13 cellular contexts compared by ENCODE assay signal in the genomic region with DNA sequence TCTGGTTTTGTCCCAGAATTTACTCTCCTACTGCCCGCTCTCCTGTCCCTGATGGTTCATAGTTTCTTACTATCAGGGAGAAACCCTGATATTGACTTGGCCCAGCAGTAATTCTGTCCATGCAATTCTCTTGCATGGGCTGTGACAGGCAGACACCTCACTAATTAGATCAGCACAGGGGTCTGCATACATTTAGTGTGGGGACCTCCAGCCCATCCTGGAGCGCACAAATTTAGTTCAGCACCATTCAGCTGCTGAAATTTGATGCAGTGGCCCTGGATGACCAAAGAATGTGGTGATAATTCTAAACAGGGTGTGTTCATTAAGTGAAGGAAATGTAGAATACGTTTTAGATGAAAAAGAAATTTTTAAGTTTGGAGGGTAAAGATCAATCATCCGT.
A peak's percentile ranks its signal among the peaks of the same experiment; 100 is the strongest.
DNase-seq lines count a peak whose midpoint lies in the region; ATAC-seq and TF ChIP-seq lines count a peak whose summit lies in the region.
"Had no signal": no experiment of that assay in that cellular context is flagged by ENCODE, and none has a peak within 500 bp of the region (broad histone marks: within the 10 kb centered on the region; RNA-seq: fewer than 3 reads in every experiment).

No MANE protein-coding gene starts in this region.

- H3K9me3 ChIP-seq in heart right ventricle (peaks cover 0 to 6% (median 0%) of the 10 kb centered on the region in 11 donors), SJCRH30 (replicated peaks) (no peaks in the 10 kb centered on the region)

- H3K27me3 Mint-ChIP-seq in nephron progenitor cell (ENCODE audit: low read depth, poor library complexity) = no peaks in the 10 kb centered on the region
- H3K27me3 Mint-ChIP-seq in activated T-cell treated with anti-CD3 and anti-CD28 coated beads, Interleukin-2, amount 50 U/mL, for 24 hours = no peaks in the 10 kb centered on the region
- H3K27me3 Mint-ChIP-seq: B cell; CD4-positive, alpha-beta memory T cell had no signal

- H3K36me3 Mint-ChIP-seq in nephron progenitor cell (ENCODE audit: low read depth) = peaks cover 15% of the 10 kb centered on the region
- no peaks in the 10 kb centered on the region for H3K36me3 Mint-ChIP-seq in stimulated activated effector memory CD8-positive, alpha-beta T cell treated with anti-CD3 and anti-CD28 coated beads, Interleukin-12 subunit alpha, Interleukin-12 subunit beta, amount 100 ng/mL, for 72 hours
- no peaks in the 10 kb centered on the region for H3K36me3 Mint-ChIP-seq in activated T-cell treated with anti-CD3 and anti-CD28 coated beads, Interleukin-2, amount 50 U/mL, for 24 hours (ENCODE audit: low read depth)
- H3K36me3 Mint-ChIP-seq: CD4-positive, alpha-beta memory T cell had no signal

- no peak for ATAC-seq in heart right ventricle
- ATAC-seq in stimulated activated effector memory CD8-positive, alpha-beta T cell treated with anti-CD3 and anti-CD28 coated beads, Interleukin-12 subunit alpha, Interleukin-12 subunit beta, amount 100 ng/mL, for 72 hours = no peak

- H3K9me3 Mint-ChIP-seq in nephron progenitor cell = peaks cover 20% of the 10 kb centered on the region
- no peaks in the 10 kb centered on the region for H3K9me3 Mint-ChIP-seq in stimulated activated effector memory CD8-positive, alpha-beta T cell treated with anti-CD3 and anti-CD28 coated beads, Interleukin-12 subunit alpha, Interleukin-12 subunit beta, amount 100 ng/mL, for 72 hours
- no peaks in the 10 kb centered on the region for H3K9me3 Mint-ChIP-seq in activated T-cell treated with anti-CD3 and anti-CD28 coated beads, Interleukin-2, amount 50 U/mL, for 24 hours
- H3K9me3 Mint-ChIP-seq: CD4-positive, alpha-beta memory T cell; HFFc6 had no signal

- H3K27ac ChIP-seq in heart right ventricle (peak overlapping the region in 6 of 10 donors; percentile 19 to 68 (median 46)), SJCRH30 (peak overlapping the region; percentile 73)
- H3K27ac ChIP-seq: C4-2B had no signal

- no peaks in the 10 kb centered on the region for H3K36me3 ChIP-seq in heart right ventricle
- H3K36me3 ChIP-seq in SJCRH30 = no peaks in the 10 kb centered on the region

- intact Hi-C loops in heart right ventricle (cut with DNase I) (loop anchor here in 1 of 10 donors (10.0 kb wide), 1 partner anchor 238 kb away; no protein-coding TSS in a partner anchor), cardiac septum (cut with DNase I) (no loop called here)

- 57 to 69% methylated on average over 4 of the region's 4 CpGs for WGBS in heart right ventricle, 2 donors

- peak overlapping the region; percentile 92 for H3K27ac Mint-ChIP-seq in nephron progenitor cell
- peak overlapping the region; percentile 60 for H3K27ac Mint-ChIP-seq in stimulated activated effector memory CD8-positive, alpha-beta T cell treated with anti-CD3 and anti-CD28 coated beads, Interleukin-12 subunit alpha, Interleukin-12 subunit beta, amount 100 ng/mL, for 72 hours
- no peak overlapping the region for H3K27ac Mint-ChIP-seq in activated T-cell treated with anti-CD3 and anti-CD28 coated beads, Interleukin-2, amount 50 U/mL, for 24 hours
- H3K27ac Mint-ChIP-seq: B cell had no signal

- H3K4me1 ChIP-seq in heart right ventricle = peaks cover 7 to 32% (median 25%) of the 10 kb centered on the region in 9 donors
- peaks cover 16% of the 10 kb centered on the region for H3K4me1 ChIP-seq in SJCRH30

- H3K27me3 ChIP-seq in heart right ventricle (no peaks in the 10 kb centered on the region), SJCRH30 (no peaks in the 10 kb centered on the region)

- H3K4me3 ChIP-seq in heart right ventricle (no peak overlapping the region), SJCRH30 (no peak overlapping the region)

- no peak for DNase-seq in heart right ventricle
- DNase-seq in cardiac septum (ENCODE audit: low spot score) = no peak
- no peak for DNase-seq in SJCRH30
- no peak for DNase-seq in nephron progenitor cell
- no peak for DNase-seq in stimulated activated effector memory CD8-positive, alpha-beta T cell treated with anti-CD3 and anti-CD28 coated beads, Interleukin-12 subunit alpha, Interleukin-12 subunit beta, amount 100 ng/mL, for 72 hours (ENCODE audit: low spot score in 2 of 2)
- DNase-seq in A172 (ENCODE audit: low spot score) = no peak
- DNase-seq in NCI-H69 (lab: John Stamatoyannopoulos, UW) = no peak
- DNase-seq in activated T-cell treated with anti-CD3 and anti-CD28 coated beads, Interleukin-2, amount 50 U/mL, for 24 hours = no peak
- DNase-seq: CD4-positive, alpha-beta memory T cell; EL; HFFc6 had no signal

- TF ChIP-seq CTCF in heart right ventricle (IDR thresholded peaks at IDR 0.05) (no peak), nephron progenitor cell (IDR thresholded peaks at IDR 0.05) (no peak)

- no peak overlapping the region for H3K4me3 Mint-ChIP-seq in nephron progenitor cell
- H3K4me3 Mint-ChIP-seq in stimulated activated effector memory CD8-positive, alpha-beta T cell treated with anti-CD3 and anti-CD28 coated beads, Interleukin-12 subunit alpha, Interleukin-12 subunit beta, amount 100 ng/mL, for 72 hours = no peak overlapping the region
- no peak overlapping the region for H3K4me3 Mint-ChIP-seq in activated T-cell treated with anti-CD3 and anti-CD28 coated beads, Interleukin-2, amount 50 U/mL, for 24 hours
- H3K4me3 Mint-ChIP-seq: B cell; CD4-positive, alpha-beta memory T cell; HFFc6 had no signal

- peaks cover 42% of the 10 kb centered on the region for H3K4me1 Mint-ChIP-seq in nephron progenitor cell
- peaks cover 6% of the 10 kb centered on the region for H3K4me1 Mint-ChIP-seq in stimulated activated effector memory CD8-positive, alpha-beta T cell treated with anti-CD3 and anti-CD28 coated beads, Interleukin-12 subunit alpha, Interleukin-12 subunit beta, amount 100 ng/mL, for 72 hours
- peaks cover 2% of the 10 kb centered on the region for H3K4me1 Mint-ChIP-seq in activated T-cell treated with anti-CD3 and anti-CD28 coated beads, Interleukin-2, amount 50 U/mL, for 24 hours (ENCODE audit: low read depth)
- H3K4me1 Mint-ChIP-seq: B cell; CD4-positive, alpha-beta memory T cell had no signal
